Comparison of ENCODE assay signal across 28 cellular contexts in genomic region chr14:65027127-65027799, GRCh38. TPM values are rescaled to one million over a fixed set of nuclear protein-coding genes. Genes with fewer than 3 reads are reported as not detected.
DNase-seq lines count a peak whose midpoint lies in the region; ATAC-seq, FAIRE-seq and TF ChIP-seq lines count a peak whose summit lies in the region.
"Had no signal": no experiment of that assay in that cellular context is flagged by ENCODE, and none has a peak within 500 bp of the region (broad histone marks: within the 10 kb centered on the region; RNA-seq: fewer than 3 reads in every experiment).

No MANE protein-coding gene starts in this region.

- H3K9me3 Mint-ChIP-seq in activated CD4-positive, alpha-beta T cell treated with anti-CD3 and anti-CD28 coated beads for 36 hours (ENCODE audit: low read depth): no peaks in the 10 kb centered on the region
- no peaks in the 10 kb centered on the region for H3K9me3 Mint-ChIP-seq in activated CD4-positive, alpha-beta T cell treated with anti-CD3 and anti-CD28 coated beads, Interleukin-2, amount 10 ng/mL, durations not matched to agents 24 days and 14 days
- H3K9me3 Mint-ChIP-seq: CD14-positive monocyte; CD8-positive, alpha-beta memory T cell had no signal

- no peak for TF ChIP-seq POLR2A in vagina (IDR thresholded peaks at IDR 0.05)

- no peak overlapping the region for H3K9ac ChIP-seq in keratinocyte (ENCODE audit: control insufficient read depth, extremely low read depth, insufficient read depth, low read length)

- H3K4me2 ChIP-seq in keratinocyte (ENCODE audit: control insufficient read depth, extremely low read depth, insufficient read depth, low read depth, low read length): no peak overlapping the region
- H3K4me2 ChIP-seq: PC-9 had no signal

- H3K79me2 ChIP-seq in keratinocyte (ENCODE audit: control insufficient read depth, insufficient read depth, low read length): no peaks in the 10 kb centered on the region

- FAIRE-seq in keratinocyte (lab: Jason Lieb, UNC): no peak
- FAIRE-seq: GM12878 had no signal

- peaks cover 21% of the 10 kb centered on the region for H3K4me1 ChIP-seq in keratinocyte (ENCODE audit: control insufficient read depth, extremely low read depth, insufficient read depth, low read length)
- peaks cover 15% of the 10 kb centered on the region for H3K4me1 ChIP-seq in vagina
- H3K4me1 ChIP-seq: BE2C, SJCRH30 had no signal

- POLR2A ChIA-PET in activated CD4-positive, alpha-beta T cell treated with anti-CD3 and anti-CD28 coated beads for 36 hours (lab: Charles Lee): no interaction called here

- H3K4me3 ChIP-seq in keratinocyte (ENCODE audit: control insufficient read depth in 2 of 3, extremely low read depth in 1 of 3, insufficient read depth in 2 of 3, low read depth in 1 of 3, low read length in 3 of 3) (no peak overlapping the region), vagina (no peak overlapping the region)
- H3K4me3 ChIP-seq: GM12878, HAP-1, PC-9, SJCRH30 had no signal

- peak; percentile 7 for DNase-seq in activated CD4-positive, alpha-beta T cell treated with anti-CD3 and anti-CD28 coated beads for 36 hours
- DNase-seq in activated CD4-positive, alpha-beta T cell treated with anti-CD3 and anti-CD28 coated beads, Interleukin-2, amount 10 ng/mL, durations not matched to agents 24 days and 14 days: no peak
- no peak for DNase-seq in epithelial cell of prostate (ENCODE audit: low read depth, low spot score)
- DNase-seq in keratinocyte (ENCODE audit: low read depth, low spot score): no peak
- no peak for DNase-seq in vagina (ENCODE audit: extremely low spot score in 2 of 2)
- DNase-seq in cerebellar cortex (ENCODE audit: low spot score): no peak
- DNase-seq in NCI-H1092 (lab: John Stamatoyannopoulos, UW): no peak
- no peak for DNase-seq in AG20443 (ENCODE audit: low spot score)
- DNase-seq: BE2C; CD8-positive, alpha-beta memory T cell; DMS 273 treated with DMSO at 0.1 percent for 48 hours; EL; GDM1; GOT3; KBM-7; MV-4-11; NCI-H2029; NCI-H446 treated with DMSO at 0.1 percent for 48 hours; NCI-H526; NCI-H82; NK-92 treated with Interleukin-12 subunit alpha and Interleukin-12 subunit beta, amount 100 ng/mL, for 24 hours; PC-9; SJCRH30 had no signal

- H4K20me1 ChIP-seq in keratinocyte (ENCODE audit: control insufficient read depth, extremely low read depth, insufficient read depth, low read length): no peaks in the 10 kb centered on the region

- H3K9me1 ChIP-seq in keratinocyte (ENCODE audit: control insufficient read depth, extremely low read depth, insufficient read depth, low read length): no peaks in the 10 kb centered on the region

- CTCF ChIA-PET in activated CD4-positive, alpha-beta T cell treated with anti-CD3 and anti-CD28 coated beads for 36 hours (lab: Charles Lee): interaction anchor here (0.6 kb wide), 1 partner anchor 45 kb away, joined by 3 read pairs; no protein-coding TSS in a partner anchor

- dilution Hi-C loops in keratinocyte (cut with MboI; ENCODE audit: extremely low pct_ligation_motif_present, low sequenced_read_pairs): no loop called here

- no peak overlapping the region for H2AFZ ChIP-seq in keratinocyte (ENCODE audit: control insufficient read depth, low read length)
- H2AFZ ChIP-seq: PC-9 had no signal

- H3K27me3 Mint-ChIP-seq in activated CD4-positive, alpha-beta T cell treated with anti-CD3 and anti-CD28 coated beads for 36 hours: no peaks in the 10 kb centered on the region
- H3K27me3 Mint-ChIP-seq in activated CD4-positive, alpha-beta T cell treated with anti-CD3 and anti-CD28 coated beads, Interleukin-2, amount 10 ng/mL, durations not matched to agents 24 days and 14 days: no peaks in the 10 kb centered on the region
- H3K27me3 Mint-ChIP-seq: CD8-positive, alpha-beta memory T cell had no signal

- no peak for TF ChIP-seq CTCF in keratinocyte (optimal IDR thresholded peaks at IDR 0.05 in 1 of 3, IDR thresholded peaks at IDR 0.05 in 1 of 3, conservative IDR thresholded peaks at IDR 0.05 in 1 of 3; ENCODE audit: extremely low read depth in 1 of 3, insufficient read depth in 2 of 3, low read length in 3 of 3)
- TF ChIP-seq CTCF in vagina (IDR thresholded peaks at IDR 0.05): no peak

- H3K27me3 ChIP-seq in keratinocyte (ENCODE audit: control insufficient read depth, extremely low read depth, insufficient read depth, low read length): no peaks in the 10 kb centered on the region
- no peaks in the 10 kb centered on the region for H3K27me3 ChIP-seq in vagina
- H3K27me3 ChIP-seq: BE2C, SJCRH30 had no signal

- H3K27ac Mint-ChIP-seq in activated CD4-positive, alpha-beta T cell treated with anti-CD3 and anti-CD28 coated beads for 36 hours: no peak overlapping the region
- H3K27ac Mint-ChIP-seq in activated CD4-positive, alpha-beta T cell treated with anti-CD3 and anti-CD28 coated beads, Interleukin-2, amount 10 ng/mL, durations not matched to agents 24 days and 14 days: no peak overlapping the region

- H3K36me3 ChIP-seq in keratinocyte (ENCODE audit: control insufficient read depth in 2 of 2, extremely low read depth in 1 of 2, insufficient read depth in 2 of 2, low read length in 2 of 2): peaks cover 5 to 11% of the 10 kb centered on the region in 2 experiments
- H3K36me3 ChIP-seq in vagina: peaks cover 0 to 7% of the 10 kb centered on the region in 2 donors

- intact Hi-C loops in activated CD4-positive, alpha-beta T cell treated with anti-CD3 and anti-CD28 coated beads for 36 hours (cut with DNase I, micrococcal nuclease): no loop called here
- intact Hi-C loops in activated CD4-positive, alpha-beta T cell treated with anti-CD3 and anti-CD28 coated beads, Interleukin-2, amount 10 ng/mL, durations not matched to agents 24 days and 14 days (cut with micrococcal nuclease): no loop called here
- intact Hi-C loops in vagina (cut with DNase I): no loop called here

- peak overlapping the region; percentile 62 for H3K27ac ChIP-seq in epithelial cell of prostate
- H3K27ac ChIP-seq in keratinocyte (ENCODE audit: control insufficient read depth, insufficient read depth, low read length): peak overlapping the region; percentile 27
- peak overlapping the region; percentile 73 for H3K27ac ChIP-seq in vagina
- H3K27ac ChIP-seq: 22Rv1, PC-9, SJCRH30 had no signal

- H3K36me3 Mint-ChIP-seq in activated CD4-positive, alpha-beta T cell treated with anti-CD3 and anti-CD28 coated beads for 36 hours (ENCODE audit: low read depth): peaks cover 29% of the 10 kb centered on the region
- peaks cover 29% of the 10 kb centered on the region for H3K36me3 Mint-ChIP-seq in activated CD4-positive, alpha-beta T cell treated with anti-CD3 and anti-CD28 coated beads, Interleukin-2, amount 10 ng/mL, durations not matched to agents 24 days and 14 days (ENCODE audit: low read depth)

- no peak for ATAC-seq in activated CD4-positive, alpha-beta T cell treated with anti-CD3 and anti-CD28 coated beads for 36 hours
- ATAC-seq: GM12878, Right ventricle myocardium inferior had no signal

- H3K9me3 ChIP-seq in keratinocyte (ENCODE audit: control insufficient read depth, low read depth, low read length) (no peaks in the 10 kb centered on the region), vagina (no peaks in the 10 kb centered on the region)
- H3K9me3 ChIP-seq: BE2C, HAP-1, SJCRH30 had no signal

- no peaks in the 10 kb centered on the region for H3K4me1 Mint-ChIP-seq in activated CD4-positive, alpha-beta T cell treated with anti-CD3 and anti-CD28 coated beads for 36 hours
- no peaks in the 10 kb centered on the region for H3K4me1 Mint-ChIP-seq in activated CD4-positive, alpha-beta T cell treated with anti-CD3 and anti-CD28 coated beads, Interleukin-2, amount 10 ng/mL, durations not matched to agents 24 days and 14 days
- H3K4me1 Mint-ChIP-seq: CD8-positive, alpha-beta memory T cell had no signal

- no peak overlapping the region for H3K4me3 Mint-ChIP-seq in activated CD4-positive, alpha-beta T cell treated with anti-CD3 and anti-CD28 coated beads for 36 hours
- no peak overlapping the region for H3K4me3 Mint-ChIP-seq in activated CD4-positive, alpha-beta T cell treated with anti-CD3 and anti-CD28 coated beads, Interleukin-2, amount 10 ng/mL, durations not matched to agents 24 days and 14 days
- H3K4me3 Mint-ChIP-seq: CD14-positive monocyte; CD8-positive, alpha-beta memory T cell had no signal

RNA-seq across cellular contexts. Expression of gene FNTB, which starts 40.6 kb away (rescaled TPM):
- total RNA-seq in activated CD4-positive, alpha-beta T cell treated with anti-CD3 and anti-CD28 coated beads for 36 hours: 10 to 100 TPM; 18.2 to 24.9 TPM
- 18.9 and 19.1 TPM in 2 replicates for total RNA-seq in activated CD4-positive, alpha-beta T cell treated with anti-CD3 and anti-CD28 coated beads, Interleukin-2, amount 10 ng/mL, durations not matched to agents 24 days and 14 days
- 10.1 to 16.3 TPM (median 13.7 TPM) in 3 replicates for polyA plus RNA-seq in keratinocyte
- polyA plus RNA-seq in keratinocyte (2011; ENCODE audit: low read depth): 2.1 TPM
- 8.9 and 9.0 TPM in 2 replicates for polyA plus RNA-seq in keratinocyte (2011; cell fraction: cytosol; rRNA removed)
- polyA plus RNA-seq in keratinocyte (2011; cell fraction: nucleus; rRNA removed): 18.6 and 21.9 TPM in 2 replicates
- 10.6 and 14.4 TPM in 2 replicates for polyA plus RNA-seq in keratinocyte (2012; ENCODE audit: low replicate concordance)
- polyA minus RNA-seq in keratinocyte: 17.9 to 52.5 TPM (median 24.5 TPM) in 3 replicates
- 13.6 TPM for polyA minus RNA-seq in keratinocyte (2011; cell fraction: cytosol; rRNA and poly(A)+ RNA removed)
- 9.3 and 18.4 TPM in 2 replicates for polyA minus RNA-seq in keratinocyte (2011; cell fraction: nucleus; rRNA and poly(A)+ RNA removed)
- 13.3 TPM for total RNA-seq in vagina

RNA-seq across cellular contexts. Expression of gene RAB15, which starts 55.1 kb away (rescaled TPM):
- total RNA-seq in activated CD4-positive, alpha-beta T cell treated with anti-CD3 and anti-CD28 coated beads for 36 hours: 1 to 10 TPM; 3.7 to 5.3 TPM
- 6.2 and 6.9 TPM in 2 replicates for total RNA-seq in activated CD4-positive, alpha-beta T cell treated with anti-CD3 and anti-CD28 coated beads, Interleukin-2, amount 10 ng/mL, durations not matched to agents 24 days and 14 days
- 2.1 to 3.3 TPM (median 3.1 TPM) in 3 replicates for polyA plus RNA-seq in keratinocyte
- polyA plus RNA-seq in keratinocyte (2011; ENCODE audit: low read depth): 0.27 TPM
- polyA plus RNA-seq in keratinocyte (2011; cell fraction: cytosol; rRNA removed): 2.1 TPM in 2 replicates
- polyA plus RNA-seq in keratinocyte (2011; cell fraction: nucleus; rRNA removed): 4.2 and 4.3 TPM in 2 replicates
- polyA plus RNA-seq in keratinocyte (2012; ENCODE audit: low replicate concordance): 0.52 and 2.9 TPM in 2 replicates
- 1.6 to 3.0 TPM (median 1.6 TPM) in 3 replicates for polyA minus RNA-seq in keratinocyte
- 1.9 TPM for polyA minus RNA-seq in keratinocyte (2011; cell fraction: cytosol; rRNA and poly(A)+ RNA removed)
- 1.2 and 1.3 TPM in 2 replicates for polyA minus RNA-seq in keratinocyte (2011; cell fraction: nucleus; rRNA and poly(A)+ RNA removed)
- total RNA-seq in vagina: 8.3 TPM
